Comparison of ENCODE assay signal across 7 cellular contexts in the genomic region with DNA sequence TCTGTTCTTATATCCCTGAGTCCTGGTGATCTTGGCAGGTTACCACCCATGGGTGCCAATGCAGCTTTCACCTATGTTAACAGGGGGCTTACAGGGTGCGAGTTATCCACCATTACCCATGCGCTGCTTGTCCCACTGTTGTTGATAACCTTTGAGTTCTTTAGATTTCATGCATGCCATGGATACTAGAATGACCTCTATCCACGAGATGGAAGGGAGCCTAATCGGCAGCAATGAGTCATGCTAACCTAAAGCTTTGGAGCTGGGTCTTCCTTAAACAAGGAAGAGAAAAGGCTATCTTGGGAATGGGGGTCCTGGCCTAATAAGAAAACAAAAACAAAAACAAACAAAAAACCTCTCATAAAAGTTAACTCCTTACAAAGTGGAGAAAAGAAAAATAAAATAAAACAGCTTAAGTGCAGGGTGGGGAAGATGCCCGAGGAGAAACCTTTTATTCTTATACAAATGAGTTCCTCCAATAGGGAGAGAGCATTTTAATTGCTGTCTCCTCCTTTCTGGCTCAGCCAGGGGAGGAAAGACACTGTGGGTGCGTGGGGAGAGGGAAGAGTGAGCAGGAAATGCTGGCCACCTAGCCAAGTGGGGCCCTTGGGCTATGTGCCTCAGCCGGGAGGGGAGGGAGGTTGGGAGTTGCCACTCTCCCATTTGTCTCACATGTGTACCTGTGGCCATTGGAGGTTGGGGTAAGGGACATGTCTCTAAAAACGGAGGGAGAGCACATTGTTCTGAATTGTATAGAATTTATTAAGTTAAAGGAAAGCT.
DNase-seq lines count a peak whose midpoint lies in the region; ATAC-seq and TF ChIP-seq lines count a peak whose summit lies in the region.
"Not testable (repeated sequence)": the region's sequence is repeated elsewhere in the genome, so short reads cannot be mapped to it uniquely, and the experiment has no call there.

No MANE protein-coding gene starts in this region.

- not testable (repeated sequence) for H3K36me3 ChIP-seq in endodermal cell (ENCODE audit: control insufficient read depth, insufficient read depth, low read length); neuronal stem cell (replicated peaks in 1 of 2; ENCODE audit: control insufficient read depth in 2 of 2, insufficient read depth in 2 of 2, low read length in 2 of 2); sigmoid colon; upper lobe of right lung

- not testable (repeated sequence) for H3K4me1 ChIP-seq in endodermal cell (ENCODE audit: control insufficient read depth, insufficient read depth, low read length); neuronal stem cell (ENCODE audit: control insufficient read depth in 2 of 2, insufficient read depth in 1 of 2, low read depth in 1 of 2, low read length in 2 of 2); sigmoid colon; upper lobe of right lung

- H2AFZ ChIP-seq in neuronal stem cell (ENCODE audit: low read length), result peak overlapping the region; percentile 23

- not testable (repeated sequence) for H2AK5ac ChIP-seq in neuronal stem cell (ENCODE audit: low read depth, low read length)

- not testable (repeated sequence) for H3K4me1 Mint-ChIP-seq in chondrocyte (ENCODE audit: low read depth); endodermal cell

- H3K27ac Mint-ChIP-seq in chondrocyte (ENCODE audit: unreplicated experiment); endodermal cell: not testable (repeated sequence)

- H2BK5ac ChIP-seq in neuronal stem cell (ENCODE audit: low read length), result not testable (repeated sequence)

- not testable (repeated sequence) for H2BK12ac ChIP-seq in neuronal stem cell (ENCODE audit: low read length)

- H3K9me3 Mint-ChIP-seq in chondrocyte (ENCODE audit: low read depth) (peaks cover 62% of the 10 kb centered on the region), endodermal cell (peaks cover 90% of the 10 kb centered on the region)

- ATAC-seq in upper lobe of right lung, result not testable (repeated sequence)

- not testable (repeated sequence) for H3K4me3 Mint-ChIP-seq in chondrocyte (ENCODE audit: unreplicated experiment); endodermal cell

- not testable (repeated sequence) for H3K18ac ChIP-seq in neuronal stem cell (ENCODE audit: low read length)

- not testable (repeated sequence) for TF ChIP-seq CTCF in chondrocyte (IDR thresholded peaks at IDR 0.05); endodermal cell (conservative IDR thresholded peaks at IDR 0.05); sigmoid colon (IDR thresholded peaks at IDR 0.05); upper lobe of right lung (IDR thresholded peaks at IDR 0.05)

- not testable (repeated sequence) for H3K23ac ChIP-seq in neuronal stem cell (ENCODE audit: low read depth, low read length, poor library complexity)

- not testable (repeated sequence) for H4K91ac ChIP-seq in neuronal stem cell (ENCODE audit: low read depth, low read length, poor library complexity)

- H2BK120ac ChIP-seq in neuronal stem cell (ENCODE audit: low read depth, low read length), result not testable (repeated sequence)

- H3K4me3 ChIP-seq in endodermal cell (ENCODE audit: low read length), result peak overlapping the region; percentile 19
- H3K4me3 ChIP-seq in neuronal stem cell (ENCODE audit: low read length in 2 of 2); sigmoid colon; upper lobe of right lung: not testable (repeated sequence)

- H3K36me3 Mint-ChIP-seq in chondrocyte (ENCODE audit: low read depth); endodermal cell (ENCODE audit: low read depth): not testable (repeated sequence)

- not testable (repeated sequence) for H3K4me2 ChIP-seq in neuronal stem cell (ENCODE audit: insufficient read depth, low read length, poor library complexity, severe bottlenecking)

- H3K27ac ChIP-seq in endodermal cell (ENCODE audit: low read depth, low read length); neuronal stem cell (replicated peaks; ENCODE audit: low read length); sigmoid colon; upper lobe of right lung: not testable (repeated sequence)

- H3K79me1 ChIP-seq in neuronal stem cell (ENCODE audit: low read depth, low read length), result not testable (repeated sequence)

- H3K4ac ChIP-seq in neuronal stem cell (ENCODE audit: low read length), result not testable (repeated sequence)

- not testable (repeated sequence) for H2BK15ac ChIP-seq in neuronal stem cell (ENCODE audit: low read length)

- not testable (repeated sequence) for H3K14ac ChIP-seq in neuronal stem cell (ENCODE audit: low read length)

- H3K27me3 Mint-ChIP-seq in chondrocyte (ENCODE audit: low read depth); endodermal cell (ENCODE audit: insufficient read depth): not testable (repeated sequence)

- H4K8ac ChIP-seq in neuronal stem cell (ENCODE audit: low read depth, low read length), result not testable (repeated sequence)

- not testable (repeated sequence) for H3K9ac ChIP-seq in endodermal cell (ENCODE audit: extremely low read depth, low read length, poor library complexity, severe bottlenecking); neuronal stem cell (ENCODE audit: low read depth, low read length, poor library complexity)

- not testable (repeated sequence) for H3K27me3 ChIP-seq in endodermal cell (ENCODE audit: control insufficient read depth, insufficient read depth, low read length, poor library complexity, severe bottlenecking); neuronal stem cell (ENCODE audit: control insufficient read depth in 3 of 3, insufficient read depth in 3 of 3, low read depth in 1 of 3, low read length in 3 of 3); sigmoid colon; upper lobe of right lung

- TF ChIP-seq POLR2A in sigmoid colon (IDR thresholded peaks at IDR 0.05), result not testable (repeated sequence)

- TF ChIP-seq EP300 in sigmoid colon (IDR thresholded peaks at IDR 0.05), result not testable (repeated sequence)

- 65 to 69% methylated on average over 4 to 7 of the region's 8 CpGs for WGBS in endodermal cell (ENCODE audit: insufficient coverage in 1 of 2, insufficient read length in 1 of 2), 2 experiments
- WGBS in neuronal stem cell (ENCODE audit: extremely low coverage in 2 of 2, insufficient read length in 2 of 2, insufficient replicate concordance in 1 of 2), 2 donors, result no CpG with 5 or more reads among the region's 8 CpGs
- WGBS in sigmoid colon, 2 donors, result 49 to 53% methylated on average over 8 of the region's 8 CpGs

- peak; percentile 19 for DNase-seq in HT1080 (ENCODE audit: low read depth)
- DNase-seq in RPMI7951 (ENCODE audit: low read depth), result peak; percentile 0
- DNase-seq in chondrocyte (ENCODE audit: low spot score), result peak; percentile 90
- not testable (repeated sequence) for DNase-seq in endodermal cell; neuronal stem cell (ENCODE audit: low spot score)
- DNase-seq in sigmoid colon, result peak; percentile 49
- DNase-seq in upper lobe of right lung, result peak; percentile 60

- H3K9me3 ChIP-seq in endodermal cell (ENCODE audit: control insufficient read depth, low read length), result peaks cover 78% of the 10 kb centered on the region
- not testable (repeated sequence) for H3K9me3 ChIP-seq in neuronal stem cell (replicated peaks in 1 of 2; ENCODE audit: control insufficient read depth in 2 of 2, insufficient read depth in 1 of 2, low read depth in 1 of 2, low read length in 2 of 2); sigmoid colon
- peaks cover 12% of the 10 kb centered on the region for H3K9me3 ChIP-seq in upper lobe of right lung

- intact Hi-C loops in sigmoid colon (cut with DNase I); upper lobe of right lung (cut with DNase I): not testable (repeated sequence)
